In the genomic region with DNA sequence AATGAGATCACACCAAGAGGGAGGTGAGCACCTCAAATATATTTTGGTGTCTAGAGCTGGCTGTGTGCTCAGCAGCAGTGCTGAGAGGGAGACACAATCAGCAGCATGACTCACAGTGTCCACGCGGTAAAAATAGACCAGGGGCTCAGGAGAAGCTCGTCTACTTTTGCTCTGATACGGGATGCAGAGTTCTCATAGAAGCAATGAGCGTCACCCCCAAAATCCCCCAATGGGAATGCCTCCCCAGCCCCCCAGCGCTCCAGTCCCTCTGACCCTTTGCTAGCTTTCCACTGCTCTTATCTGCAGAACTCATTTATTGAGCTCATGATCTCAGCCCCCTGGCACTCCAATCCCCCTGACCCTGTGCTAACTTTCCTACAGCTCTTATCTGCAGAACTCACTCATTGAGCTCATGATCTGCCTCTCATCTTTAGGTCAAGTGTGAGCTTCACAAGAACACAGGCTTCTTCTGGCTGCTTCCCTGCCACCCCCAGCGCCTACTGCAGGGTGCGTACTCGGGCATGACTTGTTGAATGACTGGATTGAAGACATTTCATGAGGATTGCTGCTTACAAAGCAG, we compare ENCODE assay signal across 15 cellular contexts. TPM values are rescaled to one million over a fixed set of nuclear protein-coding genes. Genes with fewer than 3 reads are reported as not detected.
DNase-seq lines count a peak whose midpoint lies in the region; ATAC-seq lines count a peak whose summit lies in the region.
"Had no signal": no experiment of that assay in that cellular context is flagged by ENCODE, and none has a peak within 500 bp of the region (broad histone marks: within the 10 kb centered on the region; RNA-seq: fewer than 3 reads in every experiment).

No MANE protein-coding gene starts in this region.

- ATAC-seq in GM21825 (IDR thresholded peaks at IDR 0.05; ENCODE audit: unreplicated experiment) (no peak), GM18873 (IDR thresholded peaks at IDR 0.05; ENCODE audit: low FRiP score, unreplicated experiment) (no peak)
- ATAC-seq: activated T-cell treated with anti-CD3 and anti-CD28 coated beads, Interleukin-2, amount 50 U/mL, for 72 hours had no signal

- DNase-seq in A172 (ENCODE audit: low spot score) = peak; percentile 77
- peak; percentile 11 for DNase-seq in RKO (ENCODE audit: low spot score)
- DNase-seq in fibroblast of peridontal ligament (ENCODE audit: extremely low read depth) = peak; percentile 1
- peak; percentile 46 for DNase-seq in middle frontal gyrus (ENCODE audit: extremely low spot score, low spot score)
- DNase-seq in amniotic stem cell (lab: John Stamatoyannopoulos, UW) = no peak
- DNase-seq in HuH-7 (ENCODE audit: low spot score) = no peak
- DNase-seq: activated B cell treated with CpG ODN at 0.5 μM for 24 hours; activated T-cell treated with anti-CD3 and anti-CD28 coated beads, Interleukin-2, amount 50 U/mL, for 72 hours; cortex of kidney; NCI-H1417; NCI-H526 treated with DMSO at 0.1 percent for 48 hours; pancreas; SHP77 treated with DMSO at 0.1 percent for 48 hours had no signal

RNA-seq across cellular contexts. Expression of a gene that starts 34.0 kb away (rescaled TPM):
- total RNA-seq in A172 (2014; rRNA removed; shearing (Covaris generic)) = 4.9 and 5.2 TPM in 2 replicates
- total RNA-seq: activated B cell treated with CpG ODN at 0.5 μM for 24 hours; activated T-cell treated with anti-CD3 and anti-CD28 coated beads, Interleukin-2, amount 50 U/mL, for 72 hours had no signal

Comparison
In these comparisons a context has a peak if more than half of its experiments do, and no peak if none do; other contexts are left out.
1. DNase-seq: peak in A172 (single experiment), RKO (single experiment), fibroblast of peridontal ligament (single experiment) and middle frontal gyrus (single experiment); none in amniotic stem cell (single experiment) and HuH-7 (single experiment).